Comparison of ENCODE assay signal across 10 cellular contexts in the genomic region with DNA sequence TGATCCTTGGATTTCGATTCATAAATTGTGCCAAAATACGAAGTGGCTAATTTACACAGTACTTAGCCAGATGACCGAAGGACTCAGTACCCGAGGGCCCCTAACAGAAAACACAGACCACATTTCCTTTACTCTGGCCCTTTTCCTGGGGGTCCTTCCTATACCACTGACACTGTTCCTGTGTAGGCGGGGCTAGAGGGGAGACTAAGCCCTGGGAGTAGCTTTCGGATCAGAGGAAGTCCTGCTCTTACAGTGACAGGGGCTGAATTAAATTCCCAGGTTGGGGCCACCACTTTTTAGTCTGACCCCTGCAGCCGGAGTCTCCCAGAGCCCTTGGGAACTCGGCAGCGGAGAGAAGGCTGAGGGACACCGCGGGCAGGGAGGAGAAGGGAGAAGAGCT. TPM values are rescaled to one million over a fixed set of nuclear protein-coding genes. Genes with fewer than 3 reads are reported as not detected.
DNase-seq lines count a peak whose midpoint lies in the region; ATAC-seq and TF ChIP-seq lines count a peak whose summit lies in the region.
"Not testable (repeated sequence)": the region's sequence is repeated elsewhere in the genome, so short reads cannot be mapped to it uniquely, and the experiment has no call there.
"Had no signal": no experiment of that assay in that cellular context is flagged by ENCODE, and none has a peak within 500 bp of the region (broad histone marks: within the 10 kb centered on the region; RNA-seq: fewer than 3 reads in every experiment).

No MANE protein-coding gene starts in this region.

- ATAC-seq in HG02852 (IDR thresholded peaks at IDR 0.05; ENCODE audit: unreplicated experiment) = peak; percentile 17
- peak in 1 of 2 donors; percentile 6 for ATAC-seq in activated T-cell treated with anti-CD3 and anti-CD28 coated beads, Interleukin-2, amount 50 U/mL, for 4 hours

- not testable (repeated sequence) for TF ChIP-seq CTCF in Calu3 (IDR thresholded peaks at IDR 0.05; ENCODE audit: unreplicated experiment); neural crest cell (conservative IDR thresholded peaks at IDR 0.05)

- H3K9me3 Mint-ChIP-seq in Calu3 (ENCODE audit: low read depth, unreplicated experiment); activated T-cell treated with anti-CD3 and anti-CD28 coated beads, Interleukin-2, amount 50 U/mL, for 4 hours; neural crest cell; stimulated activated naive CD8-positive, alpha-beta T cell treated with anti-CD3 and anti-CD28 coated beads, Interleukin-15, Interleukin-2, amounts not matched to agents 100 ng/mL and 50 ng/mL, for 24 hours: not testable (repeated sequence)

- intact Hi-C loops in Calu3 (cut with micrococcal nuclease; ENCODE audit: unreplicated experiment) = not testable (repeated sequence)

- peak overlapping the region; percentile 85 for H3K9ac ChIP-seq in NT2/D1 (ENCODE audit: insufficient read length, low read depth)
- not testable (repeated sequence) for H3K9ac ChIP-seq in iPS-18a (ENCODE audit: low read length)

- H3K4me3 ChIP-seq in NT2/D1 (ENCODE audit: insufficient read length, low read depth) (peak overlapping the region; percentile 31), iPS-18a (ENCODE audit: low read length) (peak overlapping the region; percentile 66)

- peaks cover 20% of the 10 kb centered on the region for H3K36me3 ChIP-seq in NT2/D1 (ENCODE audit: insufficient read depth, insufficient read length, low read length)
- H3K36me3 ChIP-seq in iPS-18a (ENCODE audit: control insufficient read depth, low read depth, low read length) = not testable (repeated sequence)

- H3K36me3 Mint-ChIP-seq in Calu3 (ENCODE audit: insufficient read depth, unreplicated experiment); activated T-cell treated with anti-CD3 and anti-CD28 coated beads, Interleukin-2, amount 50 U/mL, for 4 hours (ENCODE audit: insufficient read depth); neural crest cell (ENCODE audit: low read depth): not testable (repeated sequence)
- peaks cover 17% of the 10 kb centered on the region for H3K36me3 Mint-ChIP-seq in stimulated activated naive CD8-positive, alpha-beta T cell treated with anti-CD3 and anti-CD28 coated beads, Interleukin-15, Interleukin-2, amounts not matched to agents 100 ng/mL and 50 ng/mL, for 24 hours (ENCODE audit: low read depth)

- not testable (repeated sequence) for H3K27ac Mint-ChIP-seq in Calu3 (ENCODE audit: unreplicated experiment)
- peak overlapping the region; percentile 94 for H3K27ac Mint-ChIP-seq in neural crest cell (ENCODE audit: unreplicated experiment)
- peak overlapping the region; percentile 91 for H3K27ac Mint-ChIP-seq in stimulated activated naive CD8-positive, alpha-beta T cell treated with anti-CD3 and anti-CD28 coated beads, Interleukin-15, Interleukin-2, amounts not matched to agents 100 ng/mL and 50 ng/mL, for 24 hours

- DNase-seq in Calu3; NT2/D1 (ENCODE audit: low read depth, low spot score); activated T-cell treated with anti-CD3 and anti-CD28 coated beads, Interleukin-2, amount 50 U/mL, for 4 hours; neural crest cell (ENCODE audit: low read depth, low spot score): not testable (repeated sequence)

- H3K27me3 Mint-ChIP-seq in Calu3 (ENCODE audit: unreplicated experiment); activated T-cell treated with anti-CD3 and anti-CD28 coated beads, Interleukin-2, amount 50 U/mL, for 4 hours (ENCODE audit: low read depth); neural crest cell (ENCODE audit: low read depth); stimulated activated naive CD8-positive, alpha-beta T cell treated with anti-CD3 and anti-CD28 coated beads, Interleukin-15, Interleukin-2, amounts not matched to agents 100 ng/mL and 50 ng/mL, for 24 hours: not testable (repeated sequence)

- CTCF ChIA-PET in Calu3 (lab: Charles Lee) = not testable (repeated sequence)

- H3K27me3 ChIP-seq in NT2/D1 (ENCODE audit: insufficient read depth, insufficient read length); iPS-18a (ENCODE audit: control insufficient read depth, insufficient read depth, low read length): not testable (repeated sequence)

- H3K4me1 Mint-ChIP-seq in Calu3 (ENCODE audit: low read depth, unreplicated experiment); activated T-cell treated with anti-CD3 and anti-CD28 coated beads, Interleukin-2, amount 50 U/mL, for 4 hours (ENCODE audit: low read depth): not testable (repeated sequence)
- peaks cover 11% of the 10 kb centered on the region for H3K4me1 Mint-ChIP-seq in neural crest cell
- peaks cover 13% of the 10 kb centered on the region for H3K4me1 Mint-ChIP-seq in stimulated activated naive CD8-positive, alpha-beta T cell treated with anti-CD3 and anti-CD28 coated beads, Interleukin-15, Interleukin-2, amounts not matched to agents 100 ng/mL and 50 ng/mL, for 24 hours (ENCODE audit: low read depth)

- H3K4me1 ChIP-seq in NT2/D1 (ENCODE audit: insufficient read depth, insufficient read length); iPS-18a (ENCODE audit: control insufficient read depth, low read depth, low read length): not testable (repeated sequence)

- not testable (repeated sequence) for BruUV-seq in Calu3 (replicated peaks; lab: Mats Ljungman, UMichigan)

- H3K4me3 Mint-ChIP-seq in Calu3 (ENCODE audit: low read depth, unreplicated experiment) (peak overlapping the region; percentile 66), neural crest cell (peak overlapping the region; percentile 83)
- peak overlapping the region; percentile 83 for H3K4me3 Mint-ChIP-seq in activated T-cell treated with anti-CD3 and anti-CD28 coated beads, Interleukin-2, amount 50 U/mL, for 4 hours
- peak overlapping the region; percentile 85 for H3K4me3 Mint-ChIP-seq in stimulated activated naive CD8-positive, alpha-beta T cell treated with anti-CD3 and anti-CD28 coated beads, Interleukin-15, Interleukin-2, amounts not matched to agents 100 ng/mL and 50 ng/mL, for 24 hours

- H3K27ac ChIP-seq in cingulate gyrus (ENCODE audit: low read depth, low read length) = peak overlapping the region; percentile 82
- H3K27ac ChIP-seq in iPS-18a (ENCODE audit: low read length) = not testable (repeated sequence)

- H3K9me3 ChIP-seq in NT2/D1 (ENCODE audit: insufficient read depth, low read length); iPS-18a (ENCODE audit: control insufficient read depth, low read depth, low read length): not testable (repeated sequence)

RNA-seq across cellular contexts. Expression of gene GSTM1, which starts 0.5 kb away (rescaled TPM):
- total RNA-seq in Calu3 (2022) (15.4 TPM in 2 replicates), neural crest cell (45.9 and 47.8 TPM in 2 replicates)
- 10 to 100 TPM in 2 of 3 donors, not detected in 1; 30.4 to 60.0 TPM for total RNA-seq in activated T-cell treated with anti-CD3 and anti-CD28 coated beads, Interleukin-2, amount 50 U/mL, for 4 hours
- total RNA-seq: GM23338, mesenteric fat pad had no signal

RNA-seq across cellular contexts. Expression of gene GSTM2, which starts 19.3 kb away (rescaled TPM):
- 2.5 and 3.2 TPM in 2 replicates for total RNA-seq in Calu3 (2022)
- total RNA-seq in activated T-cell treated with anti-CD3 and anti-CD28 coated beads, Interleukin-2, amount 50 U/mL, for 4 hours = 1 to 10 TPM; 4.0 to 5.3 (median 4.4) TPM
- 43.7 and 46.6 TPM in 2 replicates for total RNA-seq in neural crest cell

RNA-seq across cellular contexts. Expression of gene GSTM5, which starts 24.9 kb away (rescaled TPM):
- not detected in 2 replicates for total RNA-seq in Calu3 (2022)
- under 1 TPM in 1 of 3 donors, not detected in 2; 0.05 TPM for total RNA-seq in activated T-cell treated with anti-CD3 and anti-CD28 coated beads, Interleukin-2, amount 50 U/mL, for 4 hours
- 0.23 TPM in 1 of 2 replicates, not detected in the other for total RNA-seq in neural crest cell

RNA-seq across cellular contexts. Expression of gene GSTM4, which starts 31.2 kb away (rescaled TPM):
- 12.6 and 13.6 TPM in 2 replicates for total RNA-seq in Calu3 (2022)
- total RNA-seq in activated T-cell treated with anti-CD3 and anti-CD28 coated beads, Interleukin-2, amount 50 U/mL, for 4 hours = 1 to 10 TPM; 3.7 to 6.9 (median 4.1) TPM
- 26.7 and 28.2 TPM in 2 replicates for total RNA-seq in neural crest cell

RNA-seq across cellular contexts. Expression of gene GSTM3, which starts 53.7 kb away (rescaled TPM):
- total RNA-seq in Calu3 (2022) = 67.9 and 73.7 TPM in 2 replicates
- 10 to 100 TPM; 11.5 to 21.6 (median 11.7) TPM for total RNA-seq in activated T-cell treated with anti-CD3 and anti-CD28 coated beads, Interleukin-2, amount 50 U/mL, for 4 hours
- total RNA-seq in neural crest cell = 56.5 and 62.0 TPM in 2 replicates
